ENCODE assay signal across 18 cellular contexts in genomic region chr12:117980621-117981020, GRCh38.
"Had no signal": no experiment of that assay in that cellular context is flagged by ENCODE, and none has a peak within 500 bp of the region (broad histone marks: within the 10 kb centered on the region; RNA-seq: fewer than 3 reads in every experiment).

No MANE protein-coding gene starts in this region.

- H3K36me3 Mint-ChIP-seq: neural progenitor cell had no signal

- H3K9me3 Mint-ChIP-seq: activated naive CD4-positive, alpha-beta T cell treated with anti-CD3 and anti-CD28 coated beads for 36 hours; activated naive CD8-positive, alpha-beta T cell treated with anti-CD3 and anti-CD28 coated beads, Interleukin-2, amount 50 U/mL, for 24 hours; activated T-helper 17 cell treated with anti-CD3 and anti-CD28 coated beads, Interleukin-2, amount 50 U/mL, for 72 hours; dendritic cell treated with granulocyte-macrophage colony-stimulating factor and Interleukin-4, amounts not matched to agents 40 ng/mL and 50 ng/mL, for 4 days; neural progenitor cell had no signal

- H3K27ac Mint-ChIP-seq: activated naive CD4-positive, alpha-beta T cell treated with anti-CD3 and anti-CD28 coated beads for 36 hours; activated naive CD8-positive, alpha-beta T cell treated with anti-CD3 and anti-CD28 coated beads, Interleukin-2, amount 50 U/mL, for 24 hours; activated T-helper 17 cell treated with anti-CD3 and anti-CD28 coated beads, Interleukin-2, amount 50 U/mL, for 72 hours; dendritic cell treated with granulocyte-macrophage colony-stimulating factor and Interleukin-4, amounts not matched to agents 40 ng/mL and 50 ng/mL, for 4 days; neural progenitor cell had no signal

- H2AFZ ChIP-seq: hepatocyte, neural progenitor cell had no signal

- H3K36me3 ChIP-seq: ascending aorta, breast epithelium, neural progenitor cell, pancreas, sigmoid colon had no signal

- H3K4me3 ChIP-seq: ascending aorta, breast epithelium, hepatocyte, lung, neural progenitor cell, pancreas, sigmoid colon had no signal

- H3K4me1 ChIP-seq: ascending aorta, breast epithelium, neural progenitor cell, pancreas, sigmoid colon had no signal

- H3K9me3 ChIP-seq: ascending aorta, breast epithelium, pancreas, sigmoid colon had no signal

- H3K27ac ChIP-seq: ascending aorta, breast epithelium, hepatocyte, neural progenitor cell, pancreas, sigmoid colon had no signal

- H3K4me3 Mint-ChIP-seq: activated naive CD4-positive, alpha-beta T cell treated with anti-CD3 and anti-CD28 coated beads for 36 hours; activated naive CD8-positive, alpha-beta T cell treated with anti-CD3 and anti-CD28 coated beads, Interleukin-2, amount 50 U/mL, for 24 hours; activated T-helper 17 cell treated with anti-CD3 and anti-CD28 coated beads, Interleukin-2, amount 50 U/mL, for 72 hours; dendritic cell treated with granulocyte-macrophage colony-stimulating factor and Interleukin-4, amounts not matched to agents 40 ng/mL and 50 ng/mL, for 4 days; neural progenitor cell had no signal

- DNase-seq: activated CD4-positive, CD25-positive, alpha-beta regulatory T cell treated with anti-CD3 and anti-CD28 coated beads, Interleukin-2, amount 50 U/mL, for 72 hours; activated naive CD4-positive, alpha-beta T cell treated with anti-CD3 and anti-CD28 coated beads for 36 hours; activated naive CD8-positive, alpha-beta T cell treated with anti-CD3 and anti-CD28 coated beads, Interleukin-2, amount 50 U/mL, for 24 hours; activated T-cell treated with anti-CD3 and anti-CD28 coated beads for 4 hours; cerebellar nuclear complex; effector memory CD4-positive, alpha-beta T cell; islet precursor cell; pancreas; sigmoid colon; stimulated activated CD4-positive, alpha-beta T cell treated with anti-CD3 and anti-CD28 coated beads, Interleukin-1b, Interleukin-23, amount 100 ng/mL, for 48 hours; T-helper 9 cell had no signal

- H3K9ac ChIP-seq: neural progenitor cell had no signal

- ATAC-seq: activated naive CD8-positive, alpha-beta T cell treated with anti-CD3 and anti-CD28 coated beads, Interleukin-2, amount 50 U/mL, for 24 hours; pancreas had no signal

- H3K4me1 Mint-ChIP-seq: activated naive CD8-positive, alpha-beta T cell treated with anti-CD3 and anti-CD28 coated beads, Interleukin-2, amount 50 U/mL, for 24 hours; activated T-helper 17 cell treated with anti-CD3 and anti-CD28 coated beads, Interleukin-2, amount 50 U/mL, for 72 hours had no signal

- H3K79me2 ChIP-seq: hepatocyte had no signal

- H3K4me2 ChIP-seq: hepatocyte, neural progenitor cell had no signal

- H3K27me3 ChIP-seq: ascending aorta, hepatocyte, neural progenitor cell, pancreas, sigmoid colon had no signal
